6 cellular contexts compared by ENCODE assay signal in genomic region chr16:31118223-31119155, GRCh38. TPM values are rescaled to one million over a fixed set of nuclear protein-coding genes. Genes with fewer than 3 reads are reported as not detected.
A peak's percentile ranks its signal among the peaks of the same experiment; 100 is the strongest.
DNase-seq lines count a peak whose midpoint lies in the region; ATAC-seq, FAIRE-seq and TF ChIP-seq lines count a peak whose summit lies in the region.

No MANE protein-coding gene starts in this region.

- peaks cover 10% of the 10 kb centered on the region for H3K4me1 ChIP-seq in KMS-11 (ENCODE audit: low read depth, poor library complexity, severe bottlenecking)
- H3K4me1 ChIP-seq in pancreas = peaks cover 17 to 27% (median 21%) of the 10 kb centered on the region in 3 donors

- peak; percentile 84 for DNase-seq in choroid plexus epithelial cell (ENCODE audit: low read depth)
- DNase-seq in pancreas = peak in 3 of 6 donors; percentile 26 to 52 (median 27)
- no peak for DNase-seq in NCI-H1092 (lab: John Stamatoyannopoulos, UW)
- DNase-seq in DMS 273 treated with DMSO at 0.1 percent for 48 hours (lab: John Stamatoyannopoulos, UW) = no peak
- no peak for DNase-seq in activated CD4-positive, alpha-beta T cell treated with anti-CD3 and anti-CD28 coated beads for 1 hour

- H3K27me3 ChIP-seq in KMS-11 (ENCODE audit: insufficient read depth, low read depth) = no peaks in the 10 kb centered on the region
- no peaks in the 10 kb centered on the region for H3K27me3 ChIP-seq in pancreas

- H3K9ac ChIP-seq in KMS-11 = peak overlapping the region; percentile 35; the same call in 1 of the 2 replicates

- TF ChIP-seq CTCF in KMS-11 (conservative IDR thresholded peaks at IDR 0.05; ENCODE audit: low read depth, low read length) = no peak
- no peak for TF ChIP-seq CTCF in choroid plexus epithelial cell (conservative IDR thresholded peaks at IDR 0.05; ENCODE audit: low read depth, low read length)
- TF ChIP-seq CTCF in pancreas (IDR thresholded peaks at IDR 0.05) = no peak

- FAIRE-seq in pancreas (lab: Jason Lieb, UNC) = no peak

- H3K4me3 ChIP-seq in KMS-11 (IDR thresholded peaks at IDR 0.05; ENCODE audit: insufficient read depth, low read depth, low read length) (peak overlapping the region; percentile 30), choroid plexus epithelial cell (ENCODE audit: low read depth, low read length) (peak overlapping the region; percentile 71), pancreas (peak overlapping the region; percentile 65 to 69 (median 69))

- peaks cover 15% of the 10 kb centered on the region for H3K79me2 ChIP-seq in KMS-11 (ENCODE audit: insufficient read depth, low read depth)

- H3K27ac ChIP-seq in KMS-11 = peak overlapping the region; percentile 20; the same call in 1 of the 2 replicates
- peak overlapping the region; percentile 95 to 99 (median 98) for H3K27ac ChIP-seq in pancreas

- H2AFZ ChIP-seq in KMS-11 (ENCODE audit: low read depth) = peak overlapping the region; percentile 28; the same call in 1 of the 2 replicates

- H3K4me2 ChIP-seq in KMS-11 = peak overlapping the region; percentile 98

- WGBS in pancreas, 2 donors = 43 to 52% methylated on average over 9 of the region's 9 CpGs

- intact Hi-C loops in pancreas (cut with DNase I) = no loop called here

- ATAC-seq in pancreas = peak in 1 of 4 donors; percentile 5

- no peaks in the 10 kb centered on the region for H4K20me1 ChIP-seq in KMS-11 (ENCODE audit: insufficient read depth)

- H3K36me3 ChIP-seq in KMS-11 (ENCODE audit: insufficient read depth) (no peaks in the 10 kb centered on the region; the same call in 1 of the 2 replicates), pancreas (peaks cover 0 to 26% (median 11%) of the 10 kb centered on the region in 3 donors)

- no peaks in the 10 kb centered on the region for H3K9me3 ChIP-seq in pancreas

RNA-seq across cellular contexts. Expression of gene KAT8, which starts 1.0 kb away (rescaled TPM):
- total RNA-seq in pancreas = 10 to 100 TPM; 31.5 to 40.7 (median 37.6) TPM
- 10 to 100 TPM; 56.0 to 71.7 TPM for polyA plus RNA-seq in pancreas

RNA-seq across cellular contexts. Expression of gene BCKDK, which starts 10.3 kb away (rescaled TPM):
- total RNA-seq in pancreas = 10 to 100 TPM; 25.7 to 64.2 (median 37.0) TPM
- polyA plus RNA-seq in pancreas = 10 to 100 TPM; 27.4 to 30.7 TPM

RNA-seq across cellular contexts. Expression of gene PRSS8, which starts 17.0 kb away (rescaled TPM):
- 10 to 100 TPM; 32.5 to 89.3 (median 53.8) TPM for total RNA-seq in pancreas
- 10 to 100 TPM; 69.8 to 70.6 TPM for polyA plus RNA-seq in pancreas

RNA-seq across cellular contexts. Expression of gene VKORC1, which starts 23.9 kb away (rescaled TPM):
- 10 to 100 TPM; 37.7 to 54.3 (median 49.7) TPM for total RNA-seq in pancreas
- polyA plus RNA-seq in pancreas = 10 to 100 TPM; 50.2 to 90.9 TPM

RNA-seq across cellular contexts. Expression of gene PRSS53, which starts 29.7 kb away (rescaled TPM):
- total RNA-seq in pancreas = 1 to 10 TPM in 5 of 6 donors, under 1 TPM in 1; 0.52 to 2.1 (median 1.3) TPM
- 1 to 10 TPM; 5.3 to 8.2 TPM for polyA plus RNA-seq in pancreas
